In genomic region chr9:86126998-86127972, GRCh38 we compare ENCODE assay signal across 8 cellular contexts. TPM values are rescaled to one million over a fixed set of nuclear protein-coding genes. Genes with fewer than 3 reads are reported as not detected.
A peak's percentile ranks its signal among the peaks of the same experiment; 100 is the strongest.
DNase-seq lines count a peak whose midpoint lies in the region; ATAC-seq, FAIRE-seq and TF ChIP-seq lines count a peak whose summit lies in the region.

No MANE protein-coding gene starts in this region.

- H3K4me3 ChIP-seq in bronchial epithelial cell (ENCODE audit: low read depth, low read length) (no peak overlapping the region), kidney epithelial cell (ENCODE audit: low read depth, low read length) (no peak overlapping the region)

- peak overlapping the region; percentile 2 for H3K27ac ChIP-seq in temporal lobe (ENCODE audit: low read depth, low read length)

- H3K36me3 ChIP-seq in bronchial epithelial cell (ENCODE audit: control insufficient read depth, insufficient read depth, low read length) = no peaks in the 10 kb centered on the region
- no peaks in the 10 kb centered on the region for H3K36me3 ChIP-seq in kidney epithelial cell (ENCODE audit: control insufficient read depth, insufficient read depth, low read length)

- H3K27me3 ChIP-seq in bronchial epithelial cell (ENCODE audit: control insufficient read depth, insufficient read depth, low read length) (peaks cover 1% of the 10 kb centered on the region), kidney epithelial cell (ENCODE audit: control insufficient read depth, insufficient read depth, low read length) (no peaks in the 10 kb centered on the region)

- TF ChIP-seq CTCF in bronchial epithelial cell (IDR thresholded peaks at IDR 0.05; ENCODE audit: insufficient read depth, low read length, severe bottlenecking) = no peak
- TF ChIP-seq CTCF in kidney epithelial cell (IDR thresholded peaks at IDR 0.05; ENCODE audit: insufficient read depth, low read length, poor library complexity, severe bottlenecking) = no peak

- no peak for TF ChIP-seq POLR2A in H54 (IDR thresholded peaks at IDR 0.05; ENCODE audit: low read depth, low read length)

- ATAC-seq in GM19467 (IDR thresholded peaks at IDR 0.05; ENCODE audit: unreplicated experiment) (no peak), HG02571 (IDR thresholded peaks at IDR 0.05; ENCODE audit: unreplicated experiment) (no peak)

- DNase-seq in H54 (ENCODE audit: insufficient read length, low spot score) (peak; percentile 99), NCI-H2227 treated with DMSO at 0.1 percent for 48 hours (lab: John Stamatoyannopoulos, UW) (peak; percentile 82), bronchial epithelial cell (ENCODE audit: low read depth) (peak; percentile 83), kidney epithelial cell (ENCODE audit: low read depth) (peak; percentile 93), NOMO-1 (lab: John Stamatoyannopoulos, UW; ENCODE audit: unreplicated experiment in 2 of 2) (no peak)

- FAIRE-seq in H54 (lab: Jason Lieb, UNC) (peak; percentile 100), bronchial epithelial cell (lab: Jason Lieb, UNC) (peak; percentile 52)

RNA-seq across cellular contexts. Expression of gene GOLM1, which starts 27.9 kb away (rescaled TPM):
- total RNA-seq in bronchial epithelial cell (21.6 and 21.8 TPM in 2 replicates), kidney epithelial cell (84.0 and 92.6 TPM in 2 replicates), temporal lobe (84.1 TPM)

Comparison
In these comparisons a context has a peak if more than half of its experiments do, and no peak if none do; other contexts are left out.
1. DNase-seq: peak in H54 (single experiment), NCI-H2227 treated with DMSO at 0.1 percent for 48 hours (single experiment), bronchial epithelial cell (single experiment) and kidney epithelial cell (single experiment); none in NOMO-1 (0 of 2).